In genomic region chr10:413662-414071, GRCh38 we compare ENCODE assay signal across 22 cellular contexts.
"Had no signal": no experiment of that assay in that cellular context is flagged by ENCODE, and none has a peak within 500 bp of the region (broad histone marks: within the 10 kb centered on the region; RNA-seq: fewer than 3 reads in every experiment).

No MANE protein-coding gene starts in this region.

- H3K4me3 ChIP-seq: body of pancreas, hepatocyte, left ventricle myocardium inferior, smooth muscle cell, thoracic aorta, upper lobe of right lung had no signal

- H3K27me3 Mint-ChIP-seq: activated CD4-positive, alpha-beta memory T cell treated with anti-CD3 and anti-CD28 coated beads, Interleukin-2, amount 10 ng/mL, durations not matched to agents 7 days and 5 days; activated naive CD4-positive, alpha-beta T cell treated with anti-CD3 and anti-CD28 coated beads, Interleukin-2, amount 50 U/mL, for 24 hours had no signal

- H3K27ac ChIP-seq: body of pancreas, hepatocyte, left ventricle myocardium inferior, thoracic aorta, upper lobe of right lung had no signal

- H3K36me3 Mint-ChIP-seq: natural killer cell had no signal

- H3K9me3 ChIP-seq: body of pancreas, left ventricle myocardium inferior, thoracic aorta, upper lobe of right lung had no signal

- H3K27ac Mint-ChIP-seq: activated CD4-positive, alpha-beta memory T cell treated with anti-CD3 and anti-CD28 coated beads, Interleukin-2, amount 10 ng/mL, durations not matched to agents 7 days and 5 days; activated CD4-positive, alpha-beta T cell treated with anti-CD3 and anti-CD28 coated beads, Interleukin-2, amount 10 ng/mL, durations not matched to agents 24 days and 14 days; activated naive CD4-positive, alpha-beta T cell treated with anti-CD3 and anti-CD28 coated beads, Interleukin-2, amount 50 U/mL, for 24 hours; dendritic cell treated with granulocyte-macrophage colony-stimulating factor and Interleukin-4, amounts not matched to agents 40 ng/mL and 50 ng/mL, for 4 days; immature natural killer cell; natural killer cell had no signal

- H3K4me1 ChIP-seq: body of pancreas, upper lobe of right lung had no signal

- H3K4me2 ChIP-seq: hepatocyte, smooth muscle cell had no signal

- DNase-seq: activated CD4-positive, alpha-beta memory T cell treated with anti-CD3 and anti-CD28 coated beads, Interleukin-2, amount 10 ng/mL, durations not matched to agents 7 days and 5 days; activated CD4-positive, alpha-beta T cell treated with anti-CD3 and anti-CD28 coated beads, Interleukin-2, amount 10 ng/mL, durations not matched to agents 24 days and 14 days; activated gamma-delta T cell treated with Interleukin-2 at 50 U/mL for 16 hours; anterior cingulate cortex; body of pancreas; effector CD8-positive, alpha-beta T cell; erythroblast; foreskin melanocyte; immature natural killer cell; left ventricle myocardium inferior; natural killer cell; stimulated activated CD4-positive, alpha-beta T cell treated with anti-CD3 and anti-CD28 coated beads, Interleukin-2, amount 100 ng/mL, for 48 hours; stimulated activated CD8-positive, alpha-beta memory T cell treated with anti-CD3 and anti-CD28 coated beads, Interleukin-4, amount 100 ng/mL, for 48 hours; stimulated activated naive CD4-positive, alpha-beta T cell treated with Interleukin-2 at 50 U/mL for 16 hours; upper lobe of right lung had no signal

- H3K27me3 ChIP-seq: body of pancreas, hepatocyte, upper lobe of right lung had no signal

- ATAC-seq: activated CD4-positive, CD25-positive, alpha-beta regulatory T cell treated with anti-CD3 and anti-CD28 coated beads, Interleukin-2, amount 50 U/mL, for 24 hours; body of pancreas; natural killer cell; sciatic nerve; upper lobe of right lung had no signal

- H3K79me2 ChIP-seq: hepatocyte had no signal

- H2AFZ ChIP-seq: hepatocyte had no signal

- H3K36me3 ChIP-seq: thoracic aorta had no signal

- H3K4me1 Mint-ChIP-seq: activated CD4-positive, alpha-beta memory T cell treated with anti-CD3 and anti-CD28 coated beads, Interleukin-2, amount 10 ng/mL, durations not matched to agents 7 days and 5 days; activated CD4-positive, alpha-beta T cell treated with anti-CD3 and anti-CD28 coated beads, Interleukin-2, amount 10 ng/mL, durations not matched to agents 24 days and 14 days; activated naive CD4-positive, alpha-beta T cell treated with anti-CD3 and anti-CD28 coated beads, Interleukin-2, amount 50 U/mL, for 24 hours; immature natural killer cell had no signal

- H3K9me3 Mint-ChIP-seq: activated CD4-positive, alpha-beta memory T cell treated with anti-CD3 and anti-CD28 coated beads, Interleukin-2, amount 10 ng/mL, durations not matched to agents 7 days and 5 days; activated CD4-positive, alpha-beta T cell treated with anti-CD3 and anti-CD28 coated beads, Interleukin-2, amount 10 ng/mL, durations not matched to agents 24 days and 14 days; activated naive CD4-positive, alpha-beta T cell treated with anti-CD3 and anti-CD28 coated beads, Interleukin-2, amount 50 U/mL, for 24 hours; dendritic cell treated with granulocyte-macrophage colony-stimulating factor and Interleukin-4, amounts not matched to agents 40 ng/mL and 50 ng/mL, for 4 days; immature natural killer cell; natural killer cell had no signal

- H3K4me3 Mint-ChIP-seq: activated CD4-positive, alpha-beta memory T cell treated with anti-CD3 and anti-CD28 coated beads, Interleukin-2, amount 10 ng/mL, durations not matched to agents 7 days and 5 days; activated CD4-positive, alpha-beta T cell treated with anti-CD3 and anti-CD28 coated beads, Interleukin-2, amount 10 ng/mL, durations not matched to agents 24 days and 14 days; activated naive CD4-positive, alpha-beta T cell treated with anti-CD3 and anti-CD28 coated beads, Interleukin-2, amount 50 U/mL, for 24 hours; dendritic cell treated with granulocyte-macrophage colony-stimulating factor and Interleukin-4, amounts not matched to agents 40 ng/mL and 50 ng/mL, for 4 days; immature natural killer cell; natural killer cell had no signal
